8 cellular contexts compared by ENCODE assay signal in genomic region chr12:110279976-110280783, GRCh38. TPM values are rescaled to one million over a fixed set of nuclear protein-coding genes. Genes with fewer than 3 reads are reported as not detected.
DNase-seq lines count a peak whose midpoint lies in the region; ATAC-seq and TF ChIP-seq lines count a peak whose summit lies in the region.

No MANE protein-coding gene starts in this region.

- WGBS in heart left ventricle, 4 donors = 11 to 14% (median 12%) methylated on average over 25 of the region's 25 CpGs
- WGBS in urinary bladder = 16% methylated on average over 25 of the region's 25 CpGs

- H3K4me1 ChIP-seq in OCI-LY3 (ENCODE audit: low read length) (peaks cover 37% of the 10 kb centered on the region), heart left ventricle (peaks cover 0 to 44% (median 30%) of the 10 kb centered on the region in 12 donors), parathyroid adenoma (peaks cover 12% of the 10 kb centered on the region), urinary bladder (ENCODE audit: insufficient read depth) (no peaks in the 10 kb centered on the region)

- CTCF ChIA-PET in activated naive CD4-positive, alpha-beta T cell treated with anti-CD3 and anti-CD28 coated beads, Interleukin-2, amount 10 ng/mL, durations not matched to agents 7 days and 5 days (lab: Charles Lee) = interaction anchor here (0.7 to 2.6 kb wide), 5 partner anchors 35 to 435 kb away, joined by 3 to 10 read pairs (median 4); partner anchors contain the start of gene ARPC3

- H3K9ac ChIP-seq in OCI-LY3 (ENCODE audit: low read length) = peak overlapping the region; percentile 87
- peak overlapping the region; percentile 82 for H3K9ac ChIP-seq in parathyroid adenoma

- H3K27ac Mint-ChIP-seq in activated naive CD4-positive, alpha-beta T cell treated with anti-CD3 and anti-CD28 coated beads, Interleukin-2, amount 10 ng/mL, durations not matched to agents 7 days and 5 days = peak overlapping the region; percentile 80

- peak overlapping the region; percentile 80 for H3K4me3 Mint-ChIP-seq in activated naive CD4-positive, alpha-beta T cell treated with anti-CD3 and anti-CD28 coated beads, Interleukin-2, amount 10 ng/mL, durations not matched to agents 7 days and 5 days

- DNase-seq in activated T-cell treated with anti-CD3 and anti-CD28 coated beads for 1 hour (ENCODE audit: low read depth) (peak; percentile 47), heart left ventricle (peak; percentile 54 to 88 (median 73))
- DNase-seq in activated T-cell treated with anti-CD3 and anti-CD28 coated beads, Interleukin-2, amount 50 U/mL, for 48 hours = no peak
- peak; percentile 58 for DNase-seq in activated naive CD4-positive, alpha-beta T cell treated with anti-CD3 and anti-CD28 coated beads, Interleukin-2, amount 10 ng/mL, durations not matched to agents 7 days and 5 days

- intact Hi-C loops in heart left ventricle (cut with DNase I) = loop anchor here (2.0 to 10.0 kb wide), 9 partner anchors 29 to 175 kb away; no protein-coding TSS in a partner anchor

- no peaks in the 10 kb centered on the region for H3K9me3 ChIP-seq in OCI-LY3 (ENCODE audit: insufficient read depth, low read length)
- H3K9me3 ChIP-seq in heart left ventricle = no peaks in the 10 kb centered on the region
- no peaks in the 10 kb centered on the region for H3K9me3 ChIP-seq in parathyroid adenoma (ENCODE audit: control insufficient read depth, low read length)

- H3K27me3 Mint-ChIP-seq in activated naive CD4-positive, alpha-beta T cell treated with anti-CD3 and anti-CD28 coated beads, Interleukin-2, amount 10 ng/mL, durations not matched to agents 7 days and 5 days = peaks cover 25% of the 10 kb centered on the region

- H3K27me3 ChIP-seq in OCI-LY3 (ENCODE audit: low read depth, low read length) (no peaks in the 10 kb centered on the region), heart left ventricle (no peaks in the 10 kb centered on the region), parathyroid adenoma (ENCODE audit: control insufficient read depth, insufficient read depth, low read length) (no peaks in the 10 kb centered on the region)

- no peak for TF ChIP-seq CTCF in OCI-LY3 (IDR thresholded peaks at IDR 0.05; ENCODE audit: low read depth, low read length)
- TF ChIP-seq CTCF in heart left ventricle (IDR thresholded peaks at IDR 0.05) = peak in 2 of 12 donors; percentile 12 to 18
- TF ChIP-seq CTCF in parathyroid adenoma (IDR thresholded peaks at IDR 0.05) = no peak

- H3K79me2 ChIP-seq in OCI-LY3 (ENCODE audit: low read length) (peaks cover 38% of the 10 kb centered on the region), parathyroid adenoma (peaks cover 12% of the 10 kb centered on the region)

- no peaks in the 10 kb centered on the region for H3K9me3 Mint-ChIP-seq in activated naive CD4-positive, alpha-beta T cell treated with anti-CD3 and anti-CD28 coated beads, Interleukin-2, amount 10 ng/mL, durations not matched to agents 7 days and 5 days

- ATAC-seq in HG03139 (IDR thresholded peaks at IDR 0.05; ENCODE audit: unreplicated experiment) (peak; percentile 3), heart left ventricle (peak; percentile 45 to 66 (median 57))

- H3K4me3 ChIP-seq in OCI-LY3 (ENCODE audit: low read length) (peak overlapping the region; percentile 78), heart left ventricle (peak overlapping the region; percentile 76 to 96 (median 92)), parathyroid adenoma (ENCODE audit: low read depth, low read length) (peak overlapping the region; percentile 81), urinary bladder (ENCODE audit: low read depth, low read length) (peak overlapping the region; percentile 94)

- H2AFZ ChIP-seq in OCI-LY3 (ENCODE audit: low read depth, low read length) (peak overlapping the region; percentile 70), parathyroid adenoma (peak overlapping the region; percentile 96)

- H3K27ac ChIP-seq in OCI-LY3 (ENCODE audit: low read length) (peak overlapping the region; percentile 50), heart left ventricle (peak overlapping the region; percentile 91 to 100 (median 98)), parathyroid adenoma (peak overlapping the region; percentile 90), urinary bladder (ENCODE audit: low read depth) (peak overlapping the region; percentile 80)

- H3K36me3 Mint-ChIP-seq in activated naive CD4-positive, alpha-beta T cell treated with anti-CD3 and anti-CD28 coated beads, Interleukin-2, amount 10 ng/mL, durations not matched to agents 7 days and 5 days = peaks cover 27% of the 10 kb centered on the region

- peaks cover 31% of the 10 kb centered on the region for H4K20me1 ChIP-seq in OCI-LY3 (ENCODE audit: insufficient read depth, low read length)

- H3K4me2 ChIP-seq in OCI-LY3 (ENCODE audit: low read length) (peak overlapping the region; percentile 88), parathyroid adenoma (ENCODE audit: low read length) (peak overlapping the region; percentile 87)

- TF ChIP-seq POLR2A in heart left ventricle (IDR thresholded peaks at IDR 0.05) = peak in 1 of 2 donors; percentile 62

- H3K4me1 Mint-ChIP-seq in activated naive CD4-positive, alpha-beta T cell treated with anti-CD3 and anti-CD28 coated beads, Interleukin-2, amount 10 ng/mL, durations not matched to agents 7 days and 5 days = peaks cover 47% of the 10 kb centered on the region

- H3K36me3 ChIP-seq in OCI-LY3 (replicated peaks; ENCODE audit: low read depth, low read length) (peaks cover 28% of the 10 kb centered on the region), heart left ventricle (peaks cover 0 to 27% (median 16%) of the 10 kb centered on the region in 9 donors), parathyroid adenoma (ENCODE audit: control insufficient read depth, insufficient read depth, low read length) (no peaks in the 10 kb centered on the region), urinary bladder (ENCODE audit: insufficient read depth) (no peaks in the 10 kb centered on the region)

RNA-seq across cellular contexts. Expression of gene ATP2A2, which starts 0.9 kb away (rescaled TPM):
- total RNA-seq in heart left ventricle = 1,000 to 10,000 TPM; 1,194 to 2,963 (median 1,871) TPM
- 1,000 to 10,000 TPM in 1 of 2 donors, 100 to 1,000 TPM in 1; 494 to 1,113 TPM for polyA plus RNA-seq in heart left ventricle
- total RNA-seq in urinary bladder = 138 TPM
- polyA plus RNA-seq in urinary bladder = 173 TPM

Comparison
In these comparisons a context has a peak if more than half of its experiments do, and no peak if none do; other contexts are left out.
1. DNase-seq: peak in activated T-cell treated with anti-CD3 and anti-CD28 coated beads for 1 hour (single experiment), activated naive CD4-positive, alpha-beta T cell treated with anti-CD3 and anti-CD28 coated beads, Interleukin-2, amount 10 ng/mL, durations not matched to agents 7 days and 5 days (single experiment) and heart left ventricle (5 of 5); none in activated T-cell treated with anti-CD3 and anti-CD28 coated beads, Interleukin-2, amount 50 U/mL, for 48 hours (0 of 2).
2. Peak in every context shown above with its lines, with median percentiles within 50 percentile points of each other: H3K27ac ChIP-seq and H3K4me3 ChIP-seq.